In genomic region chr1:42751511-42752070, GRCh38 we compare ENCODE assay signal across 16 cellular contexts. TPM values are rescaled to one million over a fixed set of nuclear protein-coding genes. Genes with fewer than 3 reads are reported as not detected.
"Had no signal": no experiment of that assay in that cellular context is flagged by ENCODE, and none has a peak within 500 bp of the region (broad histone marks: within the 10 kb centered on the region; RNA-seq: fewer than 3 reads in every experiment).

No MANE protein-coding gene starts in this region.

RNA-seq across cellular contexts. Expression of gene CLDN19, which starts 11.6 kb away (rescaled TPM):
- total RNA-seq: cerebellum; colonic mucosa; left colon; left ventricle myocardium superior; lower lobe of right lung; natural killer cell treated with Interleukin-12 subunit alpha and Interleukin-12 subunit beta and Interleukin-15 and Interleukin-18, amount 100 ng/mL, for 72 hours; osteocyte; psoas muscle; right cardiac atrium; sigmoid colon; upper lobe of right lung; vagina had no signal
- polyA plus RNA-seq: immature natural killer cell had no signal

RNA-seq across cellular contexts. Expression of gene TMEM269, which starts 33.2 kb away (rescaled TPM):
- total RNA-seq: esophagus squamous epithelium, left ventricle myocardium superior, lower lobe of right lung, mucosa of descending colon, renal cortical epithelial cell, sigmoid colon, upper lobe of right lung, vagina had no signal
- polyA plus RNA-seq: right cardiac atrium had no signal
